ENCODE assay signal across 8 cellular contexts in the genomic region with DNA sequence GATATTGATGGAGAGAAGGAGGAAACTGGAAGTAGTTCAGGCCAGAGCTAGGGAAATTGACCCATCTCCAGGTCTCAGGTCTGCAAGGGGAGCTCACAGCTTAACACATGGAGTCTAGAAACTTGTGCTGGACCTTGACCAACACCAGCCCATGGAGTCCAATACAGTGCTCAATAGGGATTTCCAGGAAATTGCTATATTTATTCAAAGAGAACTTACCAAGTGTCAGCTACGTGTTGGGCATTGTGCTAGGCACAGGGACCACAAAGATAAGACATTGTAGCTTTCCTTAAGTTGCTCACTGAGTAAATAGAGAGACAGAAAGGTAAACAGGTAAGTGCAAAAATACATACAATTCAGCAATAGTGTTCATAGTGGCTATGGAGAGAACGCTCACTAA.
"Had no signal": no experiment of that assay in that cellular context is flagged by ENCODE, and none has a peak within 500 bp of the region (broad histone marks: within the 10 kb centered on the region; RNA-seq: fewer than 3 reads in every experiment).

No MANE protein-coding gene starts in this region.

- FAIRE-seq: G401.6, GM12878, GM12891, GM12892, GM18507, GM19239 had no signal

- ATAC-seq: GM12878 had no signal

- H3K4me3 ChIP-seq: GM12878 had no signal

- DNase-seq: GDM1, GF-D8 had no signal
